Comparison of ENCODE assay signal across 1 cellular context in the genomic region with DNA sequence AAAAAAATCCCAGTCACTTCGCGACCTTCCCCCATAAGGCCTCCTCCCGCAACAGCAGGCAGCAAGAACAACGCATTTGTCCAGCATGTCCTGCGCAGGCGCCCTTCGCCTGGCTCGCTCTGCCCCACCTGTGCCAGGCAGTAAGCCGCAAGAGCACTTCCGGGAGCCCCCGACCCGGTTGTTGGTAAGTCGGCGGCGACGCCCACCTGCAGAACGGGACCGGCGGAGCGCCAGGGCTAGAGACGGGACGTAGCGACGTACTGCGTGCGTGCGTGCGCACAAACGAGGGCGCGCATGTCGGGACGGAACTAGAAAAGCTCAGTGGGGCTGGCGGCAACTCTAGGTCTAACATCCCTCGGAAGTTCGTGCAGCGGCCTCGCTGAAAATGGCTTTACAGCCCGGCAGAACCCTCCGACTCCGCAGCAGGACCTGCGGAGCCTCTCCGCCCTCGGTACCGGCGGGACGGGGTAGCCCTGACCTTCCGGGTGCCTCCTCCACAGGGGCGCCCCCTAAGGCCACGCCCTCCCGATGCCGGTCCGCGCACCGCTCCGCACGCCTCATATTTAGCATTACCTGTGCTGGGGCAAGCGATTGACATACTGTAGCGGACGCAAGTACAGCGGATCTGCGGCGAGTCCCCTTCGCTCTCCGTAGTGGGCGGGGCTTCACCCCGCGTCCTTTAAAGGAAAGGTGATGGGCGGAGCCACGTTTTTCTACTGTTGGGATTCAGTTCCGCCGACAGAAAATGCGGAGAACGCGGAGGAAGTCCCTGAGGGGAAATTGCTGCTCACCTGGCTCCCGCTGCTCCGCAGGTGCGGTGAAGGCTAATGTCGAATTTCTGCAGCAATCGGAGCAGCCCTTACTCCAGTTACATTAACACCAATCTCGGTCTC.
TF ChIP-seq lines count a peak whose summit lies in the region.

A gene with protein sequence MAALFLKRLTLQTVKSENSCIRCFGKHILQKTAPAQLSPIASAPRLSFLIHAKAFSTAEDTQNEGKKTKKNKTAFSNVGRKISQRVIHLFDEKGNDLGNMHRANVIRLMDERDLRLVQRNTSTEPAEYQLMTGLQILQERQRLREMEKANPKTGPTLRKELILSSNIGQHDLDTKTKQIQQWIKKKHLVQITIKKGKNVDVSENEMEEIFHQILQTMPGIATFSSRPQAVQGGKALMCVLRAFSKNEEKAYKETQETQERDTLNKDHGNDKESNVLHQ (minus strand): TSS at position 629 of the 893 bp plus-strand sequence. CDS start 10,116 bp downstream, outside the sequence.

TF ChIP-seq in H1, 55 proteins besides CTCF, POLR2A, EP300 and RAD21 (continues in another document):
- no peak for TF ChIP-seq CBX5 (IDR thresholded peaks at IDR 0.05; ENCODE audit: low read depth, low read length)
- TF ChIP-seq EGR1 (IDR thresholded peaks at IDR 0.05; ENCODE audit: borderline replicate concordance, low read depth, low read length), result peak; percentile 25; the same call in 1 of the 2 replicates
- TF ChIP-seq TAF1 (IDR thresholded peaks at IDR 0.05; ENCODE audit: low read depth, low read length), result peak; percentile 65
- TF ChIP-seq HDAC2 (IDR thresholded peaks at IDR 0.05; ENCODE audit: borderline replicate concordance in 1 of 2, low read depth in 2 of 2, low read length in 2 of 2), result no peak
- no peak for TF ChIP-seq TEAD4 (IDR thresholded peaks at IDR 0.05; ENCODE audit: low read depth, low read length)
- no peak for TF ChIP-seq SRF (IDR thresholded peaks at IDR 0.05; ENCODE audit: low read depth, low read length)
- TF ChIP-seq MAFK (IDR thresholded peaks at IDR 0.05; ENCODE audit: low read depth, low read length), result no peak
- peak; percentile 64 for TF ChIP-seq NRF1 (IDR thresholded peaks at IDR 0.05; ENCODE audit: low read depth, low read length)
- TF ChIP-seq BRCA1 (IDR thresholded peaks at IDR 0.05; ENCODE audit: low read depth, low read length), result no peak
- no peak for TF ChIP-seq SIRT6 (IDR thresholded peaks at IDR 0.05; ENCODE audit: low read length)
- TF ChIP-seq FOSL1 (IDR thresholded peaks at IDR 0.05; ENCODE audit: insufficient read depth, low read depth, low read length), result no peak
- no peak for TF ChIP-seq SIX5 (IDR thresholded peaks at IDR 0.05; ENCODE audit: low read depth, low read length)
- 0 out of 2 replicates have a peak, but pooled peaks have one; percentile 42 for TF ChIP-seq KDM1A (IDR thresholded peaks at IDR 0.05; ENCODE audit: borderline replicate concordance, low read length)
- TF ChIP-seq CHD1 (IDR thresholded peaks at IDR 0.05; ENCODE audit: low read depth, low read length), result no peak
- peak; percentile 28 to 50; a peak in 1 of 4 replicates for TF ChIP-seq SIN3A (conservative IDR thresholded peaks at IDR 0.05 in 1 of 2, IDR thresholded peaks at IDR 0.05 in 1 of 2; ENCODE audit: low read depth in 1 of 2, low read length in 2 of 2)
- no peak for TF ChIP-seq GABPA (IDR thresholded peaks at IDR 0.05; ENCODE audit: borderline replicate concordance, insufficient read depth, low read length)
- peak; percentile 80 for TF ChIP-seq SP1 (IDR thresholded peaks at IDR 0.05; ENCODE audit: low read depth, low read length)
- TF ChIP-seq, protein P1, sequence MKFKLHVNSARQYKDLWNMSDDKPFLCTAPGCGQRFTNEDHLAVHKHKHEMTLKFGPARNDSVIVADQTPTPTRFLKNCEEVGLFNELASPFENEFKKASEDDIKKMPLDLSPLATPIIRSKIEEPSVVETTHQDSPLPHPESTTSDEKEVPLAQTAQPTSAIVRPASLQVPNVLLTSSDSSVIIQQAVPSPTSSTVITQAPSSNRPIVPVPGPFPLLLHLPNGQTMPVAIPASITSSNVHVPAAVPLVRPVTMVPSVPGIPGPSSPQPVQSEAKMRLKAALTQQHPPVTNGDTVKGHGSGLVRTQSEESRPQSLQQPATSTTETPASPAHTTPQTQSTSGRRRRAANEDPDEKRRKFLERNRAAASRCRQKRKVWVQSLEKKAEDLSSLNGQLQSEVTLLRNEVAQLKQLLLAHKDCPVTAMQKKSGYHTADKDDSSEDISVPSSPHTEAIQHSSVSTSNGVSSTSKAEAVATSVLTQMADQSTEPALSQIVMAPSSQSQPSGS (IDR thresholded peaks at IDR 0.05; ENCODE audit: low read length), result peak; percentile 72; the same call in 1 of the 2 replicates
- TF ChIP-seq, protein P2, sequence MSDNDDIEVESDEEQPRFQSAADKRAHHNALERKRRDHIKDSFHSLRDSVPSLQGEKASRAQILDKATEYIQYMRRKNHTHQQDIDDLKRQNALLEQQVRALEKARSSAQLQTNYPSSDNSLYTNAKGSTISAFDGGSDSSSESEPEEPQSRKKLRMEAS (IDR thresholded peaks at IDR 0.05), result peak; percentile 59
- TF ChIP-seq RNF2 (IDR thresholded peaks at IDR 0.05; ENCODE audit: borderline replicate concordance, low read depth, low read length, missing control alignments, poor library complexity, severe bottlenecking), result no peak
- TF ChIP-seq, protein P3, sequence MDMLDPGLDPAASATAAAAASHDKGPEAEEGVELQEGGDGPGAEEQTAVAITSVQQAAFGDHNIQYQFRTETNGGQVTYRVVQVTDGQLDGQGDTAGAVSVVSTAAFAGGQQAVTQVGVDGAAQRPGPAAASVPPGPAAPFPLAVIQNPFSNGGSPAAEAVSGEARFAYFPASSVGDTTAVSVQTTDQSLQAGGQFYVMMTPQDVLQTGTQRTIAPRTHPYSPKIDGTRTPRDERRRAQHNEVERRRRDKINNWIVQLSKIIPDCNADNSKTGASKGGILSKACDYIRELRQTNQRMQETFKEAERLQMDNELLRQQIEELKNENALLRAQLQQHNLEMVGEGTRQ (IDR thresholded peaks at IDR 0.05; ENCODE audit: low read length), result no peak
- TF ChIP-seq RFX5 (IDR thresholded peaks at IDR 0.05; ENCODE audit: borderline replicate concordance, low read depth, low read length), result no peak
- TF ChIP-seq ZNF274 (IDR thresholded peaks at IDR 0.05; ENCODE audit: borderline replicate concordance, extremely low read depth, low read length), result no peak
- TF ChIP-seq JUN (IDR thresholded peaks at IDR 0.05; ENCODE audit: low read depth, low read length), result no peak
- no peak for TF ChIP-seq RXRA (IDR thresholded peaks at IDR 0.05; ENCODE audit: insufficient read depth, low read depth, low read length)
- no peak for TF ChIP-seq KDM5A (IDR thresholded peaks at IDR 0.05; ENCODE audit: low read length)
- TF ChIP-seq, protein P4, sequence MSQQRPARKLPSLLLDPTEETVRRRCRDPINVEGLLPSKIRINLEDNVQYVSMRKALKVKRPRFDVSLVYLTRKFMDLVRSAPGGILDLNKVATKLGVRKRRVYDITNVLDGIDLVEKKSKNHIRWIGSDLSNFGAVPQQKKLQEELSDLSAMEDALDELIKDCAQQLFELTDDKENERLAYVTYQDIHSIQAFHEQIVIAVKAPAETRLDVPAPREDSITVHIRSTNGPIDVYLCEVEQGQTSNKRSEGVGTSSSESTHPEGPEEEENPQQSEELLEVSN (IDR thresholded peaks at IDR 0.05), result peak; percentile 28
- TF ChIP-seq, protein P5, sequence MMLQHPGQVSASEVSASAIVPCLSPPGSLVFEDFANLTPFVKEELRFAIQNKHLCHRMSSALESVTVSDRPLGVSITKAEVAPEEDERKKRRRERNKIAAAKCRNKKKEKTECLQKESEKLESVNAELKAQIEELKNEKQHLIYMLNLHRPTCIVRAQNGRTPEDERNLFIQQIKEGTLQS (IDR thresholded peaks at IDR 0.05; ENCODE audit: insufficient read depth, low read depth, low read length), result no peak
- no peak for TF ChIP-seq BCL11A (IDR thresholded peaks at IDR 0.05; ENCODE audit: low read depth in 2 of 2, low read length in 2 of 2)
- peak; percentile 69; the same call in 1 of the 2 replicates for TF ChIP-seq SP4 (IDR thresholded peaks at IDR 0.05; ENCODE audit: low read length)
- peak; percentile 81; the same call in 1 of the 2 replicates for TF ChIP-seq PHF8 (conservative IDR thresholded peaks at IDR 0.05; ENCODE audit: low read depth, low read length)
- TF ChIP-seq YY1 (IDR thresholded peaks at IDR 0.05; ENCODE audit: low read depth, low read length), result peak; percentile 3; the same call in 1 of the 2 replicates
- no peak for TF ChIP-seq NANOG (IDR thresholded peaks at IDR 0.05; ENCODE audit: insufficient read depth, low read depth, low read length, poor library complexity, severe bottlenecking)
- TF ChIP-seq SUZ12 (IDR thresholded peaks at IDR 0.05; ENCODE audit: low read length), result 0 out of 2 replicates have a peak, but pooled peaks have one; percentile 1
- TF ChIP-seq CHD2 (IDR thresholded peaks at IDR 0.05; ENCODE audit: low read length), result no peak
- TF ChIP-seq TAF7 (optimal IDR thresholded peaks at IDR 0.05; ENCODE audit: borderline replicate concordance, low read depth, low read length), result peak; percentile 5
- no peak for TF ChIP-seq BACH1 (IDR thresholded peaks at IDR 0.05; ENCODE audit: low read length)
- peak; percentile 96 for TF ChIP-seq ASH2L (IDR thresholded peaks at IDR 0.05; ENCODE audit: low read length)
- no peak for TF ChIP-seq HDAC6 (IDR thresholded peaks at IDR 0.05; ENCODE audit: low read depth, low read length)
- no peak for TF ChIP-seq POU5F1 (IDR thresholded peaks at IDR 0.05; ENCODE audit: low read depth, low read length)
- TF ChIP-seq EZH2 (IDR thresholded peaks at IDR 0.05; ENCODE audit: low read depth, low read length, severe bottlenecking), result no peak
- peak; percentile 56; the same call in 1 of the 2 replicates for TF ChIP-seq RBBP5 (IDR thresholded peaks at IDR 0.05; ENCODE audit: borderline replicate concordance, low read depth, low read length)
- no peak for TF ChIP-seq SP2 (IDR thresholded peaks at IDR 0.05; ENCODE audit: low read length)
- TF ChIP-seq KDM4A (IDR thresholded peaks at IDR 0.05; ENCODE audit: low read depth, low read length, severe bottlenecking), result peak; percentile 65
- peak; percentile 49 for TF ChIP-seq SAP30 (IDR thresholded peaks at IDR 0.05; ENCODE audit: insufficient read depth, insufficient replicate concordance, low read length)
- peak; percentile 57; the same call in 1 of the 2 replicates for TF ChIP-seq TCF12 (IDR thresholded peaks at IDR 0.05; ENCODE audit: low read depth, low read length)
- TF ChIP-seq TBP (IDR thresholded peaks at IDR 0.05; ENCODE audit: low read depth, low read length), result peak; percentile 73
- TF ChIP-seq, protein P6, sequence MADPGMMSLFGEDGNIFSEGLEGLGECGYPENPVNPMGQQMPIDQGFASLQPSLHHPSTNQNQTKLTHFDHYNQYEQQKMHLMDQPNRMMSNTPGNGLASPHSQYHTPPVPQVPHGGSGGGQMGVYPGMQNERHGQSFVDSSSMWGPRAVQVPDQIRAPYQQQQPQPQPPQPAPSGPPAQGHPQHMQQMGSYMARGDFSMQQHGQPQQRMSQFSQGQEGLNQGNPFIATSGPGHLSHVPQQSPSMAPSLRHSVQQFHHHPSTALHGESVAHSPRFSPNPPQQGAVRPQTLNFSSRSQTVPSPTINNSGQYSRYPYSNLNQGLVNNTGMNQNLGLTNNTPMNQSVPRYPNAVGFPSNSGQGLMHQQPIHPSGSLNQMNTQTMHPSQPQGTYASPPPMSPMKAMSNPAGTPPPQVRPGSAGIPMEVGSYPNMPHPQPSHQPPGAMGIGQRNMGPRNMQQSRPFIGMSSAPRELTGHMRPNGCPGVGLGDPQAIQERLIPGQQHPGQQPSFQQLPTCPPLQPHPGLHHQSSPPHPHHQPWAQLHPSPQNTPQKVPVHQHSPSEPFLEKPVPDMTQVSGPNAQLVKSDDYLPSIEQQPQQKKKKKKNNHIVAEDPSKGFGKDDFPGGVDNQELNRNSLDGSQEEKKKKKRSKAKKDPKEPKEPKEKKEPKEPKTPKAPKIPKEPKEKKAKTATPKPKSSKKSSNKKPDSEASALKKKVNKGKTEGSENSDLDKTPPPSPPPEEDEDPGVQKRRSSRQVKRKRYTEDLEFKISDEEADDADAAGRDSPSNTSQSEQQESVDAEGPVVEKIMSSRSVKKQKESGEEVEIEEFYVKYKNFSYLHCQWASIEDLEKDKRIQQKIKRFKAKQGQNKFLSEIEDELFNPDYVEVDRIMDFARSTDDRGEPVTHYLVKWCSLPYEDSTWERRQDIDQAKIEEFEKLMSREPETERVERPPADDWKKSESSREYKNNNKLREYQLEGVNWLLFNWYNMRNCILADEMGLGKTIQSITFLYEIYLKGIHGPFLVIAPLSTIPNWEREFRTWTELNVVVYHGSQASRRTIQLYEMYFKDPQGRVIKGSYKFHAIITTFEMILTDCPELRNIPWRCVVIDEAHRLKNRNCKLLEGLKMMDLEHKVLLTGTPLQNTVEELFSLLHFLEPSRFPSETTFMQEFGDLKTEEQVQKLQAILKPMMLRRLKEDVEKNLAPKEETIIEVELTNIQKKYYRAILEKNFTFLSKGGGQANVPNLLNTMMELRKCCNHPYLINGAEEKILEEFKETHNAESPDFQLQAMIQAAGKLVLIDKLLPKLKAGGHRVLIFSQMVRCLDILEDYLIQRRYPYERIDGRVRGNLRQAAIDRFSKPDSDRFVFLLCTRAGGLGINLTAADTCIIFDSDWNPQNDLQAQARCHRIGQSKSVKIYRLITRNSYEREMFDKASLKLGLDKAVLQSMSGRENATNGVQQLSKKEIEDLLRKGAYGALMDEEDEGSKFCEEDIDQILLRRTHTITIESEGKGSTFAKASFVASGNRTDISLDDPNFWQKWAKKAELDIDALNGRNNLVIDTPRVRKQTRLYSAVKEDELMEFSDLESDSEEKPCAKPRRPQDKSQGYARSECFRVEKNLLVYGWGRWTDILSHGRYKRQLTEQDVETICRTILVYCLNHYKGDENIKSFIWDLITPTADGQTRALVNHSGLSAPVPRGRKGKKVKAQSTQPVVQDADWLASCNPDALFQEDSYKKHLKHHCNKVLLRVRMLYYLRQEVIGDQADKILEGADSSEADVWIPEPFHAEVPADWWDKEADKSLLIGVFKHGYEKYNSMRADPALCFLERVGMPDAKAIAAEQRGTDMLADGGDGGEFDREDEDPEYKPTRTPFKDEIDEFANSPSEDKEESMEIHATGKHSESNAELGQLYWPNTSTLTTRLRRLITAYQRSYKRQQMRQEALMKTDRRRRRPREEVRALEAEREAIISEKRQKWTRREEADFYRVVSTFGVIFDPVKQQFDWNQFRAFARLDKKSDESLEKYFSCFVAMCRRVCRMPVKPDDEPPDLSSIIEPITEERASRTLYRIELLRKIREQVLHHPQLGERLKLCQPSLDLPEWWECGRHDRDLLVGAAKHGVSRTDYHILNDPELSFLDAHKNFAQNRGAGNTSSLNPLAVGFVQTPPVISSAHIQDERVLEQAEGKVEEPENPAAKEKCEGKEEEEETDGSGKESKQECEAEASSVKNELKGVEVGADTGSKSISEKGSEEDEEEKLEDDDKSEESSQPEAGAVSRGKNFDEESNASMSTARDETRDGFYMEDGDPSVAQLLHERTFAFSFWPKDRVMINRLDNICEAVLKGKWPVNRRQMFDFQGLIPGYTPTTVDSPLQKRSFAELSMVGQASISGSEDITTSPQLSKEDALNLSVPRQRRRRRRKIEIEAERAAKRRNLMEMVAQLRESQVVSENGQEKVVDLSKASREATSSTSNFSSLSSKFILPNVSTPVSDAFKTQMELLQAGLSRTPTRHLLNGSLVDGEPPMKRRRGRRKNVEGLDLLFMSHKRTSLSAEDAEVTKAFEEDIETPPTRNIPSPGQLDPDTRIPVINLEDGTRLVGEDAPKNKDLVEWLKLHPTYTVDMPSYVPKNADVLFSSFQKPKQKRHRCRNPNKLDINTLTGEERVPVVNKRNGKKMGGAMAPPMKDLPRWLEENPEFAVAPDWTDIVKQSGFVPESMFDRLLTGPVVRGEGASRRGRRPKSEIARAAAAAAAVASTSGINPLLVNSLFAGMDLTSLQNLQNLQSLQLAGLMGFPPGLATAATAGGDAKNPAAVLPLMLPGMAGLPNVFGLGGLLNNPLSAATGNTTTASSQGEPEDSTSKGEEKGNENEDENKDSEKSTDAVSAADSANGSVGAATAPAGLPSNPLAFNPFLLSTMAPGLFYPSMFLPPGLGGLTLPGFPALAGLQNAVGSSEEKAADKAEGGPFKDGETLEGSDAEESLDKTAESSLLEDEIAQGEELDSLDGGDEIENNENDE (IDR thresholded peaks at IDR 0.05; ENCODE audit: insufficient replicate concordance, low read length), result no peak
- TF ChIP-seq CREB1 (IDR thresholded peaks at IDR 0.05), result peak; percentile 50; the same call in 1 of the 2 replicates
